1 cellular context compared by ENCODE assay signal in genomic region chr2:239401450-239402227, GRCh38.
TF ChIP-seq lines count a peak whose summit lies in the region.

No MANE protein-coding gene starts in this region.

TF ChIP-seq in HepG2, 621 proteins besides CTCF, POLR2A, EP300 and RAD21 (continued from another document and continues in another):
- TF ChIP-seq SP140L (CRISPR knock-in tag; IDR thresholded peaks at IDR 0.05; ENCODE audit: borderline replicate concordance) = peak; percentile 52; the same call in 1 of the 2 replicates
- peak; percentile 98 for TF ChIP-seq ZSCAN20 (CRISPR knock-in tag; IDR thresholded peaks at IDR 0.05; ENCODE audit: borderline replicate concordance)
- TF ChIP-seq U2AF1 (optimal IDR thresholded peaks at IDR 0.05; ENCODE audit: low read depth, low read length) = peak; percentile 92
- no peak for TF ChIP-seq GLMP (CRISPR knock-in tag; IDR thresholded peaks at IDR 0.05; ENCODE audit: borderline replicate concordance)
- peak; percentile 36; the same call in 1 of the 2 replicates for TF ChIP-seq ZSCAN12 (CRISPR knock-in tag; IDR thresholded peaks at IDR 0.05)
- peak; percentile 75; the same call in 1 of the 2 replicates for TF ChIP-seq TRAFD1 (CRISPR knock-in tag; IDR thresholded peaks at IDR 0.05; ENCODE audit: borderline replicate concordance)
- no peak for TF ChIP-seq ATM (IDR thresholded peaks at IDR 0.05; ENCODE audit: borderline replicate concordance)
- TF ChIP-seq FOXP1 (IDR thresholded peaks at IDR 0.05) = no peak
- TF ChIP-seq FOXP1 (CRISPR knock-in tag; IDR thresholded peaks at IDR 0.05) = no peak
- peak; percentile 61 for TF ChIP-seq IRF1 (CRISPR knock-in tag; IDR thresholded peaks at IDR 0.05; ENCODE audit: low read depth)
- TF ChIP-seq ZNF839 (CRISPR knock-in tag; IDR thresholded peaks at IDR 0.05; ENCODE audit: borderline replicate concordance) = peak; percentile 95
- peak; percentile 84 for TF ChIP-seq NFKBIZ (CRISPR knock-in tag; IDR thresholded peaks at IDR 0.05)
- peak; percentile 99 for TF ChIP-seq CBX1 (IDR thresholded peaks at IDR 0.05; ENCODE audit: low read depth)
- TF ChIP-seq ZNF577 (CRISPR knock-in tag; IDR thresholded peaks at IDR 0.05; ENCODE audit: borderline replicate concordance, low read depth) = peak; percentile 56; the same call in 1 of the 2 replicates
- peak; percentile 70; the same call in 1 of the 2 replicates for TF ChIP-seq FOXA3 (CRISPR knock-in tag; IDR thresholded peaks at IDR 0.05)
- TF ChIP-seq FOXA1 (IDR thresholded peaks at IDR 0.05) = no peak
- TF ChIP-seq FOXA1 (CRISPR knock-in tag; IDR thresholded peaks at IDR 0.05) = peak; percentile 30
- TF ChIP-seq TFDP1 (CRISPR knock-in tag; IDR thresholded peaks at IDR 0.05; ENCODE audit: borderline replicate concordance) = peak; percentile 99
- peak; percentile 93 for TF ChIP-seq ZNF740 (CRISPR knock-in tag; IDR thresholded peaks at IDR 0.05)
- no peak for TF ChIP-seq NR2F6 (IDR thresholded peaks at IDR 0.05)
- TF ChIP-seq NR2F6 (CRISPR knock-in tag; IDR thresholded peaks at IDR 0.05) = 0 out of 2 replicates have a peak, but pooled peaks have one; percentile 16
- TF ChIP-seq FOXM1 (CRISPR knock-in tag; IDR thresholded peaks at IDR 0.05) = peak; percentile 85
- TF ChIP-seq ZNF382 (CRISPR knock-in tag; IDR thresholded peaks at IDR 0.05; ENCODE audit: borderline replicate concordance) = no peak
- TF ChIP-seq SMARCE1 (IDR thresholded peaks at IDR 0.05; ENCODE audit: borderline replicate concordance) = no peak
- peak; percentile 99 for TF ChIP-seq RNF2 (conservative IDR thresholded peaks at IDR 0.05; ENCODE audit: low read depth)
- peak; percentile 93 for TF ChIP-seq XBP1 (CRISPR knock-in tag; IDR thresholded peaks at IDR 0.05)
- peak; percentile 98; the same call in 1 of the 2 replicates for TF ChIP-seq CAMTA2 (CRISPR knock-in tag; IDR thresholded peaks at IDR 0.05; ENCODE audit: borderline replicate concordance)
- TF ChIP-seq IRF9 (CRISPR knock-in tag; IDR thresholded peaks at IDR 0.05; ENCODE audit: borderline replicate concordance) = peak; percentile 100
- peak; percentile 99 for TF ChIP-seq GMEB1 (CRISPR knock-in tag; IDR thresholded peaks at IDR 0.05; ENCODE audit: borderline replicate concordance)
- TF ChIP-seq THAP9 (CRISPR knock-in tag; IDR thresholded peaks at IDR 0.05; ENCODE audit: borderline replicate concordance) = peak; percentile 99
- TF ChIP-seq ZNF460 (CRISPR knock-in tag; IDR thresholded peaks at IDR 0.05; ENCODE audit: borderline replicate concordance) = no peak
- no peak for TF ChIP-seq CEBPZ (IDR thresholded peaks at IDR 0.05; ENCODE audit: low read length)
- TF ChIP-seq THAP7 (CRISPR knock-in tag; IDR thresholded peaks at IDR 0.05) = peak; percentile 90; the same call in 1 of the 2 replicates
- TF ChIP-seq ZNF639 (CRISPR knock-in tag; conservative IDR thresholded peaks at IDR 0.05) = peak; percentile 91
- peak; percentile 99 for TF ChIP-seq EEA1 (CRISPR knock-in tag; IDR thresholded peaks at IDR 0.05; ENCODE audit: borderline replicate concordance)
- peak; percentile 99 for TF ChIP-seq DBP (CRISPR knock-in tag; IDR thresholded peaks at IDR 0.05; ENCODE audit: not compliant biosample characterization)
- TF ChIP-seq NFIC (IDR thresholded peaks at IDR 0.05; ENCODE audit: low read length) = no peak
- TF ChIP-seq POLR2AphosphoS5 (IDR thresholded peaks at IDR 0.05; ENCODE audit: low read depth, low read length) = peak; percentile 97
- TF ChIP-seq ERF (CRISPR knock-in tag; IDR thresholded peaks at IDR 0.05) = peak; percentile 96
- peak; percentile 93 for TF ChIP-seq POLR2AphosphoS2 (IDR thresholded peaks at IDR 0.05; ENCODE audit: low read depth, low read length)
- peak; percentile 94 for TF ChIP-seq PREB (CRISPR knock-in tag; IDR thresholded peaks at IDR 0.05)
- peak; percentile 95 for TF ChIP-seq FLYWCH1 (CRISPR knock-in tag; IDR thresholded peaks at IDR 0.05)
